In the genomic region with DNA sequence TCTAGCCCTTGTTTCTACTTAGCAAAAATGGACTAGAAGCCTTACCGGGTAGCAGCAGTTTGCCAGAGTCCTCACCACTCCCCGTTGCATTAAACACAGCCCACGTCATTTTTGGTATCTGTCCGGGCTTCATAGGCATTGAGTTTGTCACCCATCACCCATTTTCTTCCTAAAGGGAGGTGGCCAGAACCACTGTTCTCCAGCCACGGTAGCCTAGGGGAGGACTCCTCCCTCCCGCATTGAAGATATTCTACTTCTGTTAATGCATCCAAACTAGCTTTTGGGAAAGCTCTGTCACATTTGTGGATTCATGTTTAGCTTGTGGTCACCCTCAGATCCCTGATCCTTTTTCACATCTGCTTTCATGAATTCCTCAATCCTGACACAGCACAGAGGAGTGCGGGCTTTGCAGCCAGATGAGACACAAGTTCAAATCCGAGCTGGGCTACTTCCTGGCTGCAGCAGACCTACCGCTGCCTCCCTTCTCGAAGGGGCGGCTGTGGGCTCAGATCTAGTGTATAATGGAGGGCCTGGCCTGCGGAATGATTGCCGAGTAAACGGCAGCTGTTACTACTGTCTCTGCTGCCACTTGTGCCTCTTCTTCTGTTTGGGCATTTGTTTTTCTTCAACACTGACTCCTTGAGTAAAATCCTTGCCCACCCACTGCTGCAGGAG, we compare ENCODE assay signal across 12 cellular contexts.
A peak's percentile ranks its signal among the peaks of the same experiment; 100 is the strongest.
DNase-seq lines count a peak whose midpoint lies in the region; ATAC-seq, FAIRE-seq and TF ChIP-seq lines count a peak whose summit lies in the region.
"Had no signal": no experiment of that assay in that cellular context is flagged by ENCODE, and none has a peak within 500 bp of the region (broad histone marks: within the 10 kb centered on the region; RNA-seq: fewer than 3 reads in every experiment).

No MANE protein-coding gene starts in this region.

- no peak for ATAC-seq in HG02798 (IDR thresholded peaks at IDR 0.05; ENCODE audit: poor library complexity, unreplicated experiment)
- ATAC-seq: body of pancreas had no signal

- no peak overlapping the region for H3K14ac ChIP-seq in H1 (ENCODE audit: insufficient read length)

- no peak overlapping the region for H3K9ac ChIP-seq in H1 (replicated peaks in 1 of 4; ENCODE audit: extremely low read depth in 1 of 4, low read depth in 3 of 4, low read length in 3 of 4)

- TF ChIP-seq EP300 in H1 (IDR thresholded peaks at IDR 0.05; ENCODE audit: borderline replicate concordance in 1 of 2, low read depth in 2 of 2, low read length in 2 of 2) = no peak

- no peaks in the 10 kb centered on the region for H3K23me2 ChIP-seq in H1 (ENCODE audit: low read depth, low read length)

- H3K4me3 ChIP-seq in Peyer's patch (no peak overlapping the region), H1 (ENCODE audit: extremely low read depth in 1 of 4, insufficient read depth in 2 of 4, low read depth in 3 of 4, low read length in 4 of 4) (no peak overlapping the region), small intestine (ENCODE audit: low read depth in 1 of 2, low read length in 2 of 2) (no peak overlapping the region)
- H3K4me3 ChIP-seq: body of pancreas, ovary had no signal

- no peaks in the 10 kb centered on the region for H3K36me3 Mint-ChIP-seq in activated CD4-positive, alpha-beta T cell treated with anti-CD3 and anti-CD28 coated beads, Interleukin-2, amount 10 ng/mL, durations not matched to agents 7 days and 5 days (ENCODE audit: low read depth)
- H3K36me3 Mint-ChIP-seq: type B pancreatic cell had no signal

- no peak for TF ChIP-seq POLR2A in Peyer's patch (IDR thresholded peaks at IDR 0.05)
- TF ChIP-seq POLR2A in H1 (IDR thresholded peaks at IDR 0.05; ENCODE audit: control extremely low read depth in 1 of 2, low read depth in 2 of 2, low read length in 2 of 2) = no peak

- no peak overlapping the region for H3K4me3 Mint-ChIP-seq in activated CD4-positive, alpha-beta T cell treated with anti-CD3 and anti-CD28 coated beads, Interleukin-2, amount 10 ng/mL, durations not matched to agents 7 days and 5 days
- H3K4me3 Mint-ChIP-seq: type B pancreatic cell had no signal

- H2AK5ac ChIP-seq in H1 (ENCODE audit: low read depth, low read length) = no peak overlapping the region

- H2BK12ac ChIP-seq in H1 (ENCODE audit: low read depth, low read length) = no peak overlapping the region

- no peak overlapping the region for H2BK5ac ChIP-seq in H1 (ENCODE audit: low read depth, low read length)

- no peaks in the 10 kb centered on the region for H4K20me1 ChIP-seq in H1 (replicated peaks in 1 of 2; ENCODE audit: control insufficient read depth in 1 of 2, insufficient read depth in 2 of 2, low read length in 2 of 2)

- POLR2A ChIA-PET in activated CD4-positive, alpha-beta T cell treated with anti-CD3 and anti-CD28 coated beads, Interleukin-2, amount 10 ng/mL, durations not matched to agents 7 days and 5 days (lab: Charles Lee) = no interaction called here
- POLR2A ChIA-PET in H1 (lab: Charles Lee; ENCODE audit: partially characterized antibody) = interaction anchor here (1.3 kb wide), 1 partner anchor 162 kb away, joined by 3 read pairs; no protein-coding TSS in a partner anchor

- H3K4ac ChIP-seq in H1 (replicated peaks; ENCODE audit: insufficient read length, low read depth, low read length) = no peak overlapping the region

- TF ChIP-seq RAD21 in H1 (IDR thresholded peaks at IDR 0.05 in 1 of 2, conservative IDR thresholded peaks at IDR 0.05 in 1 of 2; ENCODE audit: low read depth in 2 of 2, low read length in 2 of 2) = no peak

- no peaks in the 10 kb centered on the region for H3K79me1 ChIP-seq in H1 (ENCODE audit: low read depth, low read length)

- H3K9me3 ChIP-seq in Peyer's patch = no peaks in the 10 kb centered on the region
- no peaks in the 10 kb centered on the region for H3K9me3 ChIP-seq in H1 (ENCODE audit: insufficient read depth in 2 of 2, low read depth in 1 of 2, low read length in 1 of 2)
- H3K9me3 ChIP-seq in small intestine (ENCODE audit: control insufficient read depth, low read depth) = no peaks in the 10 kb centered on the region
- H3K9me3 ChIP-seq: body of pancreas, ovary had no signal

- TF ChIP-seq CTCF in Peyer's patch (IDR thresholded peaks at IDR 0.05) = no peak
- no peak for TF ChIP-seq CTCF in H1 (IDR thresholded peaks at IDR 0.05; ENCODE audit: control extremely low read depth in 1 of 3, insufficient read depth in 1 of 3, low read depth in 1 of 3, low read length in 3 of 3)

- H4K91ac ChIP-seq in H1 (replicated peaks; ENCODE audit: insufficient read length, low read length) = no peak overlapping the region

- H3K4me1 Mint-ChIP-seq in activated CD4-positive, alpha-beta T cell treated with anti-CD3 and anti-CD28 coated beads, Interleukin-2, amount 10 ng/mL, durations not matched to agents 7 days and 5 days = peaks cover 71% of the 10 kb centered on the region

- DNase-seq in activated CD4-positive, alpha-beta T cell treated with anti-CD3 and anti-CD28 coated beads, Interleukin-2, amount 10 ng/mL, durations not matched to agents 7 days and 5 days = no peak
- DNase-seq in activated CD4-positive, alpha-beta T cell treated with anti-CD3 and anti-CD28 coated beads for 48 hours = no peak
- DNase-seq in Peyer's patch (peak in 1 of 3 donors; percentile 29), H1 (ENCODE audit: low read depth in 1 of 2, low spot score in 2 of 2) (no peak), small intestine (no peak), cerebellum (ENCODE audit: low spot score) (no peak), GM19239 (ENCODE audit: insufficient read length, low spot score) (no peak)
- DNase-seq: NCI-H1436, ovary had no signal

- H2BK20ac ChIP-seq in H1 (ENCODE audit: low read length) = no peak overlapping the region

- peaks cover 9% of the 10 kb centered on the region for H3K27me3 Mint-ChIP-seq in activated CD4-positive, alpha-beta T cell treated with anti-CD3 and anti-CD28 coated beads, Interleukin-2, amount 10 ng/mL, durations not matched to agents 7 days and 5 days

- no peaks in the 10 kb centered on the region for H3K9me3 Mint-ChIP-seq in activated CD4-positive, alpha-beta T cell treated with anti-CD3 and anti-CD28 coated beads, Interleukin-2, amount 10 ng/mL, durations not matched to agents 7 days and 5 days
- H3K9me3 Mint-ChIP-seq: type B pancreatic cell had no signal

- peak overlapping the region; percentile 23; the same call in 1 of the 2 replicates for H2BK15ac ChIP-seq in H1 (ENCODE audit: low read length)

- no peak for FAIRE-seq in H1 (lab: Jason Lieb, UNC)
- no peak for FAIRE-seq in small intestine (lab: Jason Lieb, UNC)
- no peak for FAIRE-seq in GM19239 (lab: Jason Lieb, UNC)

- no peak overlapping the region for H4K5ac ChIP-seq in H1 (ENCODE audit: insufficient read length, low read depth, low read length)

- no peak overlapping the region for H3K56ac ChIP-seq in H1 (replicated peaks; ENCODE audit: insufficient read length, low read depth, low read length)

- H3K27me3 ChIP-seq in Peyer's patch (no peaks in the 10 kb centered on the region), H1 (replicated peaks in 1 of 4; ENCODE audit: control insufficient read depth in 3 of 4, extremely low read depth in 1 of 4, insufficient read depth in 3 of 4, low read length in 3 of 4) (no peaks in the 10 kb centered on the region), small intestine (ENCODE audit: control insufficient read depth in 2 of 2, insufficient read depth in 2 of 2, low read length in 2 of 2) (no peaks in the 10 kb centered on the region)
- H3K27me3 ChIP-seq: body of pancreas, ovary had no signal

- no peak overlapping the region for H3K23ac ChIP-seq in H1 (ENCODE audit: insufficient read length)

- peak overlapping the region; percentile 82 for H3K27ac Mint-ChIP-seq in activated CD4-positive, alpha-beta T cell treated with anti-CD3 and anti-CD28 coated beads, Interleukin-2, amount 10 ng/mL, durations not matched to agents 7 days and 5 days
- H3K27ac Mint-ChIP-seq: type B pancreatic cell had no signal

- H4K8ac ChIP-seq in H1 (ENCODE audit: extremely low read depth, insufficient read depth, low read length) = no peak overlapping the region; the same call in 1 of the 2 replicates

- no peak overlapping the region for H3K18ac ChIP-seq in H1 (ENCODE audit: extremely low read depth, low read length)

- CTCF ChIA-PET in activated CD4-positive, alpha-beta T cell treated with anti-CD3 and anti-CD28 coated beads, Interleukin-2, amount 10 ng/mL, durations not matched to agents 7 days and 5 days (lab: Charles Lee) = interaction anchor here (0.6 to 2.0 kb wide), 2 partner anchors 23 to 479 kb away, joined by 3 to 5 read pairs; no protein-coding TSS in a partner anchor
- CTCF ChIA-PET in H1 (lab: Charles Lee; ENCODE audit: partially characterized antibody) = interaction anchor here (0.6 to 1.2 kb wide), 4 partner anchors 15 to 29 kb away, joined by 3 to 5 read pairs (median 4); no protein-coding TSS in a partner anchor

- H3K27ac ChIP-seq in Peyer's patch (peak overlapping the region in 3 of 4 donors; percentile 24 to 73 (median 62)), H1 (ENCODE audit: low read depth, low read length) (no peak overlapping the region), small intestine (ENCODE audit: low read depth in 1 of 2, low read length in 1 of 2) (peak overlapping the region; percentile 24 to 85)
- H3K27ac ChIP-seq: body of pancreas, ovary had no signal

- H2AFZ ChIP-seq in H1 (ENCODE audit: low read length) = no peak overlapping the region

- H3K4me1 ChIP-seq in Peyer's patch = peaks cover 0 to 38% (median 0%) of the 10 kb centered on the region in 4 donors
- no peaks in the 10 kb centered on the region; a peak in 1 of 7 replicates for H3K4me1 ChIP-seq in H1 (replicated peaks in 1 of 4; ENCODE audit: control insufficient read depth in 3 of 4, insufficient read depth in 4 of 4, low read length in 3 of 4)
- H3K4me1 ChIP-seq in small intestine (ENCODE audit: control insufficient read depth in 2 of 2, insufficient read depth in 1 of 2, low read depth in 1 of 2, low read length in 1 of 2) = peaks cover 2 to 6% of the 10 kb centered on the region in 2 donors

- no peaks in the 10 kb centered on the region for H3K79me2 ChIP-seq in H1 (ENCODE audit: control insufficient read depth in 1 of 2, insufficient read depth in 2 of 2, low read length in 2 of 2)

- no peak overlapping the region for H2BK120ac ChIP-seq in H1 (replicated peaks; ENCODE audit: low read depth, low read length)

- H3K36me3 ChIP-seq in Peyer's patch (no peaks in the 10 kb centered on the region), H1 (ENCODE audit: control insufficient read depth in 2 of 4, insufficient read depth in 4 of 4, low read length in 3 of 4) (no peaks in the 10 kb centered on the region), small intestine (ENCODE audit: control insufficient read depth in 2 of 2, insufficient read depth in 2 of 2, low read length in 2 of 2) (no peaks in the 10 kb centered on the region)
- H3K36me3 ChIP-seq: ovary had no signal

- 86% methylated on average over 14 of the region's 14 CpGs; no CpG with 5 or more reads in 1 of the 2 experiments for WGBS in H1 (ENCODE audit: extremely low coverage in 1 of 2, insufficient coverage in 1 of 2, insufficient read length in 1 of 2, insufficient replicate concordance in 2 of 2, low coverage in 1 of 2, low lambda C conversion rate in 2 of 2, missing lambda C conversion rate in 1 of 2), 2 experiments
- WGBS in small intestine, 3 donors = 75 to 88% (median 87%) methylated on average over 14 of the region's 14 CpGs

- no peak overlapping the region for H3K4me2 ChIP-seq in H1 (ENCODE audit: insufficient read depth in 1 of 2, low read depth in 2 of 2, low read length in 2 of 2)

TF ChIP-seq in H1, 55 proteins besides CTCF, POLR2A, EP300 and RAD21 (continues in another document):
- TF ChIP-seq KDM4A (IDR thresholded peaks at IDR 0.05; ENCODE audit: low read depth, low read length, severe bottlenecking) = no peak
